Comparison of ENCODE assay signal across 15 cellular contexts in genomic region chr11:132186699-132187098, GRCh38.
DNase-seq lines count a peak whose midpoint lies in the region; ATAC-seq, FAIRE-seq and TF ChIP-seq lines count a peak whose summit lies in the region.
"Had no signal": no experiment of that assay in that cellular context is flagged by ENCODE, and none has a peak within 500 bp of the region (broad histone marks: within the 10 kb centered on the region; RNA-seq: fewer than 3 reads in every experiment).

No MANE protein-coding gene starts in this region.

- H3K4me1 Mint-ChIP-seq in HFFc6 (ENCODE audit: low read depth) (peaks cover 8% of the 10 kb centered on the region), mesothelial cell of epicardium (no peaks in the 10 kb centered on the region)
- H3K4me1 Mint-ChIP-seq: CD4-positive, CD25-positive, alpha-beta regulatory T cell had no signal

- FAIRE-seq in bronchial epithelial cell (lab: Jason Lieb, UNC) (no peak), pancreas (lab: Jason Lieb, UNC) (no peak)

- H3K9me3 Mint-ChIP-seq in HFFc6: no peaks in the 10 kb centered on the region
- no peaks in the 10 kb centered on the region for H3K9me3 Mint-ChIP-seq in mesothelial cell of epicardium
- H3K9me3 Mint-ChIP-seq: activated CD4-positive, alpha-beta memory T cell treated with anti-CD3 and anti-CD28 coated beads for 36 hours had no signal

- H3K27ac ChIP-seq in pancreas: no peak overlapping the region
- H3K27ac ChIP-seq: esophagus muscularis mucosa had no signal

- H3K36me3 ChIP-seq in GM06990 (ENCODE audit: control insufficient read depth, insufficient read depth, low read length): no peaks in the 10 kb centered on the region
- H3K36me3 ChIP-seq in bronchial epithelial cell (ENCODE audit: control insufficient read depth, insufficient read depth, low read length): no peaks in the 10 kb centered on the region
- no peaks in the 10 kb centered on the region for H3K36me3 ChIP-seq in pancreas
- H3K36me3 ChIP-seq: esophagus muscularis mucosa had no signal

- no peak for DNase-seq in GM06990 (ENCODE audit: extremely low read depth, insufficient read length)
- no peak for DNase-seq in HFFc6
- DNase-seq in bronchial epithelial cell (ENCODE audit: low read depth): no peak
- peak in 1 of 2 experiments; percentile 38 for DNase-seq in mesothelial cell of epicardium (ENCODE audit: low spot score in 2 of 2, unreplicated experiment in 2 of 2)
- DNase-seq in islet precursor cell: no peak
- DNase-seq in activated CD4-positive, alpha-beta T cell treated with anti-CD3 and anti-CD28 coated beads for 4 hours: no peak
- no peak for DNase-seq in pancreas
- DNase-seq: activated CD4-positive, alpha-beta memory T cell treated with anti-CD3 and anti-CD28 coated beads for 36 hours; activated gamma-delta T cell; CD4-positive, CD25-positive, alpha-beta regulatory T cell; cerebellar nuclear complex; Kasumi-1; NCI-H2081 treated with DMSO at 0.1 percent for 48 hours had no signal

- H3K4me1 ChIP-seq in pancreas: no peaks in the 10 kb centered on the region
- H3K4me1 ChIP-seq: esophagus muscularis mucosa had no signal

- 43 to 48% methylated on average over 6 of the region's 6 CpGs for WGBS in pancreas, 2 donors

- no peak for ATAC-seq in HG03196 (IDR thresholded peaks at IDR 0.05; ENCODE audit: unreplicated experiment)
- no peak for ATAC-seq in pancreas

- H3K4me3 Mint-ChIP-seq in HFFc6: no peak overlapping the region
- no peak overlapping the region for H3K4me3 Mint-ChIP-seq in mesothelial cell of epicardium
- H3K4me3 Mint-ChIP-seq: activated CD4-positive, alpha-beta memory T cell treated with anti-CD3 and anti-CD28 coated beads for 36 hours; CD4-positive, CD25-positive, alpha-beta regulatory T cell had no signal

- TF ChIP-seq CTCF in GM06990 (IDR thresholded peaks at IDR 0.05; ENCODE audit: insufficient read depth, low read length, poor library complexity, severe bottlenecking) (peak; percentile 59), HFFc6 (IDR thresholded peaks at IDR 0.05) (peak; percentile 68; the same call in 1 of the 2 replicates), bronchial epithelial cell (IDR thresholded peaks at IDR 0.05; ENCODE audit: insufficient read depth, low read length, severe bottlenecking) (peak; percentile 7), mesothelial cell of epicardium (IDR thresholded peaks at IDR 0.05; ENCODE audit: unreplicated experiment) (peak; percentile 34), pancreas (IDR thresholded peaks at IDR 0.05) (no peak)

- H3K36me3 Mint-ChIP-seq in HFFc6 (ENCODE audit: low read depth): no peaks in the 10 kb centered on the region
- H3K36me3 Mint-ChIP-seq in mesothelial cell of epicardium: no peaks in the 10 kb centered on the region
- H3K36me3 Mint-ChIP-seq: activated CD4-positive, alpha-beta memory T cell treated with anti-CD3 and anti-CD28 coated beads for 36 hours; CD4-positive, CD25-positive, alpha-beta regulatory T cell had no signal

- H3K27ac Mint-ChIP-seq in HFFc6 (no peak overlapping the region), mesothelial cell of epicardium (no peak overlapping the region)
- H3K27ac Mint-ChIP-seq: activated CD4-positive, alpha-beta memory T cell treated with anti-CD3 and anti-CD28 coated beads for 36 hours; CD4-positive, CD25-positive, alpha-beta regulatory T cell had no signal

- H3K27me3 ChIP-seq in GM06990 (replicated peaks; ENCODE audit: control insufficient read depth, insufficient read depth, low read length): no peaks in the 10 kb centered on the region
- H3K27me3 ChIP-seq in bronchial epithelial cell (ENCODE audit: control insufficient read depth, insufficient read depth, low read length): no peaks in the 10 kb centered on the region
- no peaks in the 10 kb centered on the region for H3K27me3 ChIP-seq in pancreas
- H3K27me3 ChIP-seq: esophagus muscularis mucosa had no signal

- H3K27me3 Mint-ChIP-seq in HFFc6 (ENCODE audit: insufficient read depth): peaks cover 2% of the 10 kb centered on the region
- peaks cover 54% of the 10 kb centered on the region for H3K27me3 Mint-ChIP-seq in mesothelial cell of epicardium (ENCODE audit: low read depth)
- H3K27me3 Mint-ChIP-seq: activated CD4-positive, alpha-beta memory T cell treated with anti-CD3 and anti-CD28 coated beads for 36 hours had no signal

- H3K9me3 ChIP-seq in pancreas: no peaks in the 10 kb centered on the region
- H3K9me3 ChIP-seq: esophagus muscularis mucosa had no signal

- intact Hi-C loops in pancreas (cut with DNase I): no loop called here

- H3K4me3 ChIP-seq in GM06990 (replicated peaks; ENCODE audit: low read depth, low read length) (no peak overlapping the region), bronchial epithelial cell (ENCODE audit: low read depth, low read length) (no peak overlapping the region), pancreas (no peak overlapping the region)
- H3K4me3 ChIP-seq: esophagus muscularis mucosa had no signal

Comparison
In these comparisons a context has a peak if more than half of its experiments do, and no peak if none do; other contexts are left out.
1. CTCF ChIP-seq: peak in GM06990 (single experiment), HFFc6 (single experiment), bronchial epithelial cell (single experiment) and mesothelial cell of epicardium (single experiment); none in pancreas (0 of 4).